3 cellular contexts compared by ENCODE assay signal in the genomic region with DNA sequence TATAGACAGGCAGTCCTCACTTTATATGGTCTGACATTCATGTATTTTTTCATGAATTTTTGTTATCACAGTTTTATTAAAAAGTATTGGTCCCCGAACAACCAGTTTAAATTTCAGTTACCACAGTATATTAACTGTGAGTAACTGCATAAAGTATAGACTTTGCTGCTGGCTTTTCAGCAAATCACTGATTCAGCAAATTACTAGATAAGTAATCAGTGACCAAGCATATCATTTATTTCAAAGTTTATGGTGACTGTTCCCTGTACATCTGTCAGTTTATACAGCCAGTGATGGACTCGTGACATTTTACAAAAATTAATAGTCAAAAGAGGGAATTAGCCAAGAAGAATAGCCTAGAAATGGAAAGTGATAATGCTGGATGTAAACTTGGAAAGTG.
A peak's percentile ranks its signal among the peaks of the same experiment; 100 is the strongest.
TF ChIP-seq lines count a peak whose summit lies in the region.

No MANE protein-coding gene starts in this region.

TF ChIP-seq in A549, 52 proteins besides CTCF, POLR2A, EP300 and RAD21:
- TF ChIP-seq MAFK (IDR thresholded peaks at IDR 0.05; ENCODE audit: partially characterized antibody) (peak; percentile 81), CBX2 (IDR thresholded peaks at IDR 0.05; ENCODE audit: borderline replicate concordance, low read depth) (no peak), RCOR1 (IDR thresholded peaks at IDR 0.05; ENCODE audit: low read depth, low read length) (no peak)
TF ChIP-seq in A549: peak in this region for 1.

TF ChIP-seq in IMR-90, 13 proteins besides CTCF, POLR2A, EP300 and RAD21:
- TF ChIP-seq MXI1 (IDR thresholded peaks at IDR 0.05; ENCODE audit: borderline replicate concordance, low read depth, low read length) (no peak), MAFK (IDR thresholded peaks at IDR 0.05; ENCODE audit: low read depth, low read length) (peak; percentile 86)

TF ChIP-seq in H1, 55 proteins besides CTCF, POLR2A, EP300 and RAD21:
- TF ChIP-seq MAFK (IDR thresholded peaks at IDR 0.05; ENCODE audit: low read depth, low read length) (peak; percentile 44; the same call in 1 of the 2 replicates), NRF1 (IDR thresholded peaks at IDR 0.05; ENCODE audit: low read depth, low read length) (no peak), BACH1 (IDR thresholded peaks at IDR 0.05; ENCODE audit: low read length) (no peak)
TF ChIP-seq in H1: peak in this region for 1.
